Comparison of ENCODE assay signal across 8 cellular contexts in the genomic region with DNA sequence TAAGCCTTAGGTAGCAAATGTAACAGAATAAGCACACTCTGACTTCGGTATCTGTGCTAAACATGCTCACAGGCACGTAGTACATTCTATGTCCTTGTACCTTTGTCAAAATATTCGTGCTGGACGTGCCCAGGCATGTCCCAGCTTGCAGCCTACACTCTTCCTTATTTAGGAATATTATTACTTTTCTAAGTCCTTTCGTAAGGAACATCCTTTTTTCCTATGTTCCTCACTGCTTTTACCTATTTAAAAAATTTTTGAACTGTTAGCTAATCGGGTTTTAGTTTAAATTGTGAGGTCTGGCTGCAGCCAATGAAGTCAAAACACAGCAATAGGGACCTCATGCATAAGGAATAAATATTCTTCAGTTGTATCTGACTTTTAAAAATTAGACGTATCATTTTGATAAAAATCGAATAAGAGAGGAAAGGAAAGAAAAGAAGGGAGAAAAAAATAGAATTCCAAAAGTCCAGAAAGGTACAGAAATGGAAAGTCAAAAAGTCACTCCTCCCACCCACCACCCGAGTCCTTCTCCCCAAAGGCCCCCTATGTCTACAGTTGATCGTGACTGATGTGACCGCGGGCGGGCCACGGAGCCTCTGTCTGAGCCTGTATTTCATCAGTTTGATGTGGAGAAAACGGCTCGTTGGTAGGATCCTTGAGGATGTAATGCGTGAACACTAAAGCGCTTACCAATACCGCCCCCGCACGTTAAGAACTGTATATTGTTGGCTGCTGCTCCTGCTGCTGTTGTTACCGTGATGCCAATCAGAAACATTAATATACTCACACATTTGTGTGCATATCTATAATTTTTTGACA. TPM values are rescaled to one million over a fixed set of nuclear protein-coding genes. Genes with fewer than 3 reads are reported as not detected.
DNase-seq lines count a peak whose midpoint lies in the region; ATAC-seq and TF ChIP-seq lines count a peak whose summit lies in the region.

No MANE protein-coding gene starts in this region.

- H3K4me1 ChIP-seq in SJSA1 (replicated peaks) (peaks cover 19% of the 10 kb centered on the region), left lung (peaks cover 0 to 44% of the 10 kb centered on the region in 2 donors)

- H3K27ac Mint-ChIP-seq in central memory CD8-positive, alpha-beta T cell (ENCODE audit: low read depth), result no peak overlapping the region

- H3K9me3 ChIP-seq in SJSA1 (replicated peaks) (no peaks in the 10 kb centered on the region), left lung (no peaks in the 10 kb centered on the region)

- no peak overlapping the region for H3K4me3 Mint-ChIP-seq in central memory CD8-positive, alpha-beta T cell

- H3K27me3 ChIP-seq in SJSA1 (replicated peaks), result no peaks in the 10 kb centered on the region
- no peaks in the 10 kb centered on the region for H3K27me3 ChIP-seq in left lung

- peaks cover 2% of the 10 kb centered on the region for H3K36me3 Mint-ChIP-seq in central memory CD8-positive, alpha-beta T cell (ENCODE audit: insufficient read depth)

- ATAC-seq in GM18517 (IDR thresholded peaks at IDR 0.05; ENCODE audit: unreplicated experiment) (peak; percentile 35), HG02938 (IDR thresholded peaks at IDR 0.05; ENCODE audit: unreplicated experiment) (peak; percentile 29), left lung (peak; percentile 70)
- peak; percentile 51 for ATAC-seq in central memory CD8-positive, alpha-beta T cell (replicated peaks; ENCODE audit: extremely low read depth, poor library complexity, severe bottlenecking)

- peaks cover 4% of the 10 kb centered on the region; the same call in 1 of the 2 replicates for H3K36me3 ChIP-seq in SJSA1
- peaks cover 0 to 5% of the 10 kb centered on the region in 2 donors for H3K36me3 ChIP-seq in left lung

- intact Hi-C loops in left lung (cut with DNase I), result no loop called here

- H3K4me1 Mint-ChIP-seq in central memory CD8-positive, alpha-beta T cell, result peaks cover 5% of the 10 kb centered on the region

- H3K9me3 Mint-ChIP-seq in central memory CD8-positive, alpha-beta T cell, result no peaks in the 10 kb centered on the region

- H3K27ac ChIP-seq in SJSA1 (peak overlapping the region; percentile 52), left lung (peak overlapping the region; percentile 91 to 93)

- DNase-seq in SJSA1 (ENCODE audit: low read depth in 1 of 2, low spot score in 2 of 2) (peak in 1 of 2 experiments; percentile 72), left lung (peak; percentile 71 to 76), SKM-1 (lab: John Stamatoyannopoulos, UW; ENCODE audit: unreplicated experiment) (no peak), DMS153 (lab: John Stamatoyannopoulos, UW) (no peak)
- DNase-seq in central memory CD8-positive, alpha-beta T cell (ENCODE audit: low spot score in 2 of 2), result peak; percentile 19 to 44
- DNase-seq in stimulated activated CD8-positive, alpha-beta memory T cell treated with anti-CD3 and anti-CD28 coated beads, Interleukin-7, amount 100 ng/mL, for 4 hours (ENCODE audit: low read depth in 2 of 2), result peak; percentile 31 to 41

- peak in 1 of 2 donors; percentile 24 for TF ChIP-seq CTCF in left lung (IDR thresholded peaks at IDR 0.05)

- H3K27me3 Mint-ChIP-seq in central memory CD8-positive, alpha-beta T cell, result no peaks in the 10 kb centered on the region

- H3K4me3 ChIP-seq in SJSA1 (peak overlapping the region; percentile 26), left lung (peak overlapping the region; percentile 30 to 39)

RNA-seq across cellular contexts. Expression of a gene that starts 24.4 kb away (rescaled TPM):
- 966 and 1,026 TPM in 2 replicates for total RNA-seq in SJSA1 (2014; rRNA removed; shearing (Covaris generic))
- total RNA-seq in left lung, result 1,000 to 10,000 TPM in 1 of 2 donors, 100 to 1,000 TPM in 1; 933 to 1,095 TPM

RNA-seq across cellular contexts. Expression of a gene that starts 50.1 kb away (rescaled TPM):
- 14.0 and 19.9 TPM in 2 replicates for total RNA-seq in SJSA1 (2014; rRNA removed; shearing (Covaris generic))
- 10 to 100 TPM; 12.1 to 20.3 TPM for total RNA-seq in left lung

RNA-seq across cellular contexts. Expression of a gene that starts 54.6 kb away (rescaled TPM):
- 9.9 and 12.4 TPM in 2 replicates for total RNA-seq in SJSA1 (2014; rRNA removed; shearing (Covaris generic))
- total RNA-seq in left lung, result 10 to 100 TPM; 12.2 to 16.3 TPM

Comparison
In these comparisons a context has a peak if more than half of its experiments do, and no peak if none do; other contexts are left out.
1. DNase-seq: peak in central memory CD8-positive, alpha-beta T cell (2 of 2), left lung (2 of 2) and stimulated activated CD8-positive, alpha-beta memory T cell treated with anti-CD3 and anti-CD28 coated beads, Interleukin-7, amount 100 ng/mL, for 4 hours (2 of 2); none in SKM-1 (single experiment) and DMS153 (single experiment).
2. Peak in every context shown above with its lines, with median percentiles within 50 percentile points of each other: ATAC-seq.